In genomic region chr11:70755410-70756158, GRCh38 we compare ENCODE assay signal across 8 cellular contexts.
DNase-seq lines count a peak whose midpoint lies in the region; ATAC-seq and TF ChIP-seq lines count a peak whose summit lies in the region.

No MANE protein-coding gene starts in this region.

- peaks cover 10% of the 10 kb centered on the region for H3K9me3 ChIP-seq in lower lobe of right lung

- ATAC-seq in HG02759 (IDR thresholded peaks at IDR 0.05; ENCODE audit: unreplicated experiment) = peak; percentile 58
- ATAC-seq in lower lobe of right lung = peak; percentile 95 to 96
- ATAC-seq in GM18873 (IDR thresholded peaks at IDR 0.05; ENCODE audit: low FRiP score, unreplicated experiment) = no peak

- H3K4me3 ChIP-seq in dorsolateral prefrontal cortex = peak overlapping the region in 26 of 59 donors; percentile 3 to 40 (median 20)
- H3K4me3 ChIP-seq in lower lobe of right lung = no peak overlapping the region

- H3K4me1 ChIP-seq in lower lobe of right lung = peaks cover 9% of the 10 kb centered on the region

- H3K36me3 ChIP-seq in lower lobe of right lung = no peaks in the 10 kb centered on the region

- intact Hi-C loops in dorsolateral prefrontal cortex (cut with DNase I) (loop anchor here (1.0 to 5.0 kb wide), 3 partner anchors 287 to 327 kb away; no protein-coding TSS in a partner anchor), lower lobe of right lung (cut with DNase I) (no loop called here)

- peak; percentile 97 for TF ChIP-seq CTCF in C4-2B (conservative IDR thresholded peaks at IDR 0.05)
- peak; percentile 68 to 99 (median 97) for TF ChIP-seq CTCF in dorsolateral prefrontal cortex (IDR thresholded peaks at IDR 0.05 in 54 of 56, conservative IDR thresholded peaks at IDR 0.05 in 2 of 56; ENCODE audit: low read depth in 1 of 56, partially characterized antibody in 56 of 56)
- peak; percentile 97 for TF ChIP-seq CTCF in lower lobe of right lung (IDR thresholded peaks at IDR 0.05)

- DNase-seq in NCI-H748 (lab: John Stamatoyannopoulos, UW; ENCODE audit: unreplicated experiment) (peak; percentile 63), dorsolateral prefrontal cortex (peak; percentile 71 to 89 (median 84)), lower lobe of right lung (peak; percentile 82)
- DNase-seq in activated CD4-positive, alpha-beta T cell treated with anti-CD3 and anti-CD28 coated beads, Interleukin-2, amount 50 U/mL, for 48 hours = peak; percentile 69 to 70
- DNase-seq in stimulated activated CD4-positive, alpha-beta T cell treated with anti-CD3 and anti-CD28 coated beads, TNF-alpha, amount 100 ng/mL, for 4 hours (ENCODE audit: low read depth in 3 of 3) = peak; percentile 6 to 30 (median 19)

- H3K27me3 ChIP-seq in dorsolateral prefrontal cortex (peaks cover 0 to 3% (median 0%) of the 10 kb centered on the region in 45 donors), lower lobe of right lung (ENCODE audit: low read depth) (peaks cover 8% of the 10 kb centered on the region)

- H3K27ac ChIP-seq in C4-2B (no peak overlapping the region), dorsolateral prefrontal cortex (peak overlapping the region in 1 of 59 donors; percentile 14), lower lobe of right lung (no peak overlapping the region)

Comparison
In these comparisons a context has a peak if more than half of its experiments do, and no peak if none do; other contexts are left out.
1. DNase-seq: peak in every context shown above with its lines; median percentile 84 in dorsolateral prefrontal cortex; 82 in lower lobe of right lung; 70 in activated CD4-positive, alpha-beta T cell treated with anti-CD3 and anti-CD28 coated beads, Interleukin-2, amount 50 U/mL, for 48 hours; 63 in NCI-H748; 19 in stimulated activated CD4-positive, alpha-beta T cell treated with anti-CD3 and anti-CD28 coated beads, TNF-alpha, amount 100 ng/mL, for 4 hours.